25 cellular contexts compared by ENCODE assay signal in the genomic region with DNA sequence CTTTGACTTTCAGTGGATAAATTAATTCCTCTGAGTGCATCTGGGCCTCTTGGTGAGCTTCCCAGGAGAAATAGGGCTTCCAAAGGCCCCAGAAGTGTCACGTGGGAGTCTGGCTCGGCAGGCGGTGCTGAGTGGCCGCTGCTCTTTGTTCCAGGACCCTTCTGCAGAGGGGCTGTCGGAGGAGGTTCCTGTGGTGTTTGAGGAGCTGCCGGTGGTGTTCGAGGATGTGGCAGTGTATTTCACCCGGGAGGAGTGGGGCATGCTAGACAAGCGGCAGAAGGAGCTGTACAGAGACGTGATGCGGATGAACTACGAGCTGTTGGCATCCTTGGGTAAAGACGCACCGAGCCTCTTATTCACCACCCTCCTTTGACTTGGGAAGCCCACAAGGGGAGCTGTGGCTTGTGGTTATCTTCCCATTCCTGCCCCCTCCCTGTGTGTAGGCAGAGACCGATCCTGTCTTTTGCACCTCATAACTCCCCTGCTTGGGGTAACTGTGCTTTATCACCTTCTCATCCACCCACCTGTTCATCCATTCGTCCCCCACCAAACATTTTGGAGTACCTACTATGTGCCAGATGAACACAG. TPM values are rescaled to one million over a fixed set of nuclear protein-coding genes. Genes with fewer than 3 reads are reported as not detected.
DNase-seq lines count a peak whose midpoint lies in the region; TF ChIP-seq lines count a peak whose summit lies in the region.
"Had no signal": no experiment of that assay in that cellular context is flagged by ENCODE, and none has a peak within 500 bp of the region (broad histone marks: within the 10 kb centered on the region; RNA-seq: fewer than 3 reads in every experiment).

No MANE protein-coding gene starts in this region.

- no peak overlapping the region for H3K23ac ChIP-seq in H9 (ENCODE audit: insufficient read length, low read depth, low read length)

- H2BK20ac ChIP-seq in H9 (ENCODE audit: low read depth, low read length, poor library complexity, severe bottlenecking), result no peak overlapping the region

- H3K27ac ChIP-seq in BLaER1 (no peak overlapping the region), H9 (ENCODE audit: insufficient read length, low read depth, low read length) (no peak overlapping the region)
- H3K27ac ChIP-seq: esophagus squamous epithelium, hepatocyte, ovary, right atrium auricular region, upper lobe of left lung had no signal

- no CpG with 5 or more reads among the region's 16 CpGs for WGBS in H9 (ENCODE audit: extremely low coverage, insufficient read length, low lambda C conversion rate)

- H3K9me3 ChIP-seq in BLaER1, result no peaks in the 10 kb centered on the region
- no peaks in the 10 kb centered on the region for H3K9me3 ChIP-seq in H9 (ENCODE audit: control insufficient read depth, low read depth, low read length)
- H3K9me3 ChIP-seq: esophagus squamous epithelium, ovary, right atrium auricular region, SK-N-SH, upper lobe of left lung had no signal

- H3K9ac ChIP-seq in BLaER1 (no peak overlapping the region), H9 (ENCODE audit: extremely low read depth, insufficient read length, low read length) (no peak overlapping the region)
- H3K9ac ChIP-seq: SK-N-SH had no signal

- no peaks in the 10 kb centered on the region; the same call in 1 of the 2 replicates for H3K79me2 ChIP-seq in H9 (ENCODE audit: insufficient read depth, low read length)
- H3K79me2 ChIP-seq: hepatocyte had no signal

- no peak overlapping the region for H3K4me3 ChIP-seq in BLaER1
- H3K4me3 ChIP-seq: esophagus squamous epithelium, hepatocyte, ovary, right atrium auricular region, upper lobe of left lung had no signal

- H3K27me3 Mint-ChIP-seq in H9 (ENCODE audit: low read depth), result peaks cover 9% of the 10 kb centered on the region
- H3K27me3 Mint-ChIP-seq: activated CD4-positive, alpha-beta T cell treated with anti-CD3 and anti-CD28 coated beads for 36 hours; memory B cell; T-helper 17 cell had no signal

- no peak overlapping the region; a peak in 2 of 5 replicates for H3K4me3 Mint-ChIP-seq in H9
- H3K4me3 Mint-ChIP-seq: activated CD4-positive, alpha-beta T cell treated with anti-CD3 and anti-CD28 coated beads for 36 hours; memory B cell; T-helper 17 cell had no signal

- peaks cover 40% of the 10 kb centered on the region for H4K20me1 ChIP-seq in BLaER1
- H4K20me1 ChIP-seq in H9 (ENCODE audit: control insufficient read depth, insufficient read depth, insufficient read length), result no peaks in the 10 kb centered on the region

- no peak overlapping the region for H2BK5ac ChIP-seq in H9 (ENCODE audit: insufficient read length, low read length)

- H3K27me3 ChIP-seq in BLaER1, result 0 out of 2 replicates have a peak, but pooled peaks cover 5% of the 10 kb centered on the region
- no peaks in the 10 kb centered on the region for H3K27me3 ChIP-seq in H9 (ENCODE audit: insufficient read depth, low read length)
- H3K27me3 ChIP-seq: esophagus squamous epithelium, hepatocyte, ovary, right atrium auricular region, upper lobe of left lung had no signal

- H3K36me3 Mint-ChIP-seq in H9 (ENCODE audit: insufficient read depth in 1 of 3, low read depth in 3 of 3), result no peaks in the 10 kb centered on the region; a peak in 1 of 7 replicates

- no peak overlapping the region for H2BK120ac ChIP-seq in H9 (ENCODE audit: low read depth, low read length, poor library complexity, severe bottlenecking)

- H3K4me1 ChIP-seq in BLaER1 (peaks cover 67% of the 10 kb centered on the region), H9 (ENCODE audit: insufficient read depth, low read length) (peaks cover 6% of the 10 kb centered on the region; the same call in 1 of the 2 replicates)

- H3K4ac ChIP-seq in H9 (ENCODE audit: low read depth, low read length), result no peak overlapping the region

- H3K4me2 ChIP-seq in BLaER1 (peak overlapping the region; percentile 69), H9 (ENCODE audit: insufficient read depth, insufficient read length, low read length) (no peak overlapping the region)
- H3K4me2 ChIP-seq: hepatocyte, SK-N-SH had no signal

- no peak overlapping the region for H2AFZ ChIP-seq in H9 (ENCODE audit: low read length)
- H2AFZ ChIP-seq: hepatocyte had no signal

- no peak overlapping the region for H2AK5ac ChIP-seq in H9 (ENCODE audit: insufficient read length, low read length)

- H3K18ac ChIP-seq in H9 (ENCODE audit: insufficient read length, low read depth, low read length), result no peak overlapping the region

- H3K36me3 ChIP-seq in BLaER1, result peaks cover 3% of the 10 kb centered on the region; the same call in 1 of the 2 replicates
- H3K36me3 ChIP-seq: ovary had no signal

- H3K27ac Mint-ChIP-seq in H9, result no peak overlapping the region
- H3K27ac Mint-ChIP-seq: activated CD4-positive, alpha-beta T cell treated with anti-CD3 and anti-CD28 coated beads for 36 hours; activated T-cell treated with anti-CD3 and anti-CD28 coated beads, Interleukin-2, amount 50 U/mL, for 72 hours; memory B cell; T-helper 17 cell had no signal

- no peak overlapping the region for H3T11ph ChIP-seq in H9 (ENCODE audit: low read length)

- H4K91ac ChIP-seq in H9 (ENCODE audit: insufficient read length, low read depth, low read length), result no peak overlapping the region

- no peaks in the 10 kb centered on the region for H3K9me3 Mint-ChIP-seq in H9
- H3K9me3 Mint-ChIP-seq: activated T-cell treated with anti-CD3 and anti-CD28 coated beads, Interleukin-2, amount 50 U/mL, for 72 hours; memory B cell had no signal

- H2BK15ac ChIP-seq in H9 (ENCODE audit: low read depth, low read length), result no peak overlapping the region

- peak; percentile 34; the same call in 1 of the 3 replicates for TF ChIP-seq CTCF in H9 (conservative IDR thresholded peaks at IDR 0.05)

- no peak overlapping the region for H3K14ac ChIP-seq in H9 (ENCODE audit: insufficient read depth, low read length)

- H3K79me1 ChIP-seq in H9 (ENCODE audit: insufficient read depth, low read depth, low read length, poor library complexity, severe bottlenecking), result no peaks in the 10 kb centered on the region

- H4K8ac ChIP-seq in H9 (replicated peaks; ENCODE audit: insufficient read length, low read depth, low read length), result no peak overlapping the region

- no peak overlapping the region for H2BK12ac ChIP-seq in H9 (ENCODE audit: insufficient read length, low read depth, low read length)

- H4K5ac ChIP-seq in H9 (ENCODE audit: insufficient read length, low read depth, low read length), result no peak overlapping the region

- no peak for DNase-seq in H9
- peak; percentile 43 for DNase-seq in astrocyte of the hippocampus (ENCODE audit: low read depth, low spot score)
- peak; percentile 32 for DNase-seq in midbrain (lab: John Stamatoyannopoulos, UW)
- no peak for DNase-seq in dedifferentiated amniotic fluid mesenchymal stem cell (ENCODE audit: extremely low spot score)
- DNase-seq in RPMI8226, result no peak
- DNase-seq in NCI-H510A (lab: John Stamatoyannopoulos, UW), result no peak
- DNase-seq in D341Med (ENCODE audit: low spot score), result no peak
- DNase-seq: activated CD4-positive, alpha-beta T cell treated with anti-CD3 and anti-CD28 coated beads for 36 hours; activated naive CD4-positive, alpha-beta T cell; activated T-cell treated with anti-CD3 and anti-CD28 coated beads, Interleukin-2, amount 50 U/mL, for 72 hours; dermis blood vessel endothelial cell; DMS53; esophagus squamous epithelium; left colon; NCI-H1048; NCI-H1694; NCI-H446 treated with DMSO at 0.1 percent for 48 hours; ovary; SK-N-SH; T-helper 17 cell; upper lobe of left lung had no signal

- no peak overlapping the region for H3K56ac ChIP-seq in H9 (ENCODE audit: insufficient read length, low read depth, low read length)

- H3K23me2 ChIP-seq in H9 (ENCODE audit: insufficient read length, low read depth, low read length, poor library complexity, severe bottlenecking), result peaks cover 5% of the 10 kb centered on the region

- peaks cover 23 to 25% of the 10 kb centered on the region in 2 experiments for H3K4me1 Mint-ChIP-seq in H9

RNA-seq across cellular contexts. Expression of gene ZNF862, which starts 11.9 kb away (rescaled TPM):
- total RNA-seq in H9 (2021), result 1.3 and 1.9 TPM in 2 replicates

RNA-seq across cellular contexts. Expression of gene ATP6V0E2, which starts 23.7 kb away (rescaled TPM):
- 19.0 and 20.0 TPM in 2 replicates for total RNA-seq in H9 (2021)

Comparison
In these comparisons a context has a peak if more than half of its experiments do, and no peak if none do; other contexts are left out.
1. DNase-seq: peak in astrocyte of the hippocampus (single experiment) and midbrain (single experiment); none in H9 (single experiment), dedifferentiated amniotic fluid mesenchymal stem cell (single experiment), RPMI8226 (single experiment), NCI-H510A (single experiment) and D341Med (single experiment).